ENCODE assay signal across 23 cellular contexts in the genomic region with DNA sequence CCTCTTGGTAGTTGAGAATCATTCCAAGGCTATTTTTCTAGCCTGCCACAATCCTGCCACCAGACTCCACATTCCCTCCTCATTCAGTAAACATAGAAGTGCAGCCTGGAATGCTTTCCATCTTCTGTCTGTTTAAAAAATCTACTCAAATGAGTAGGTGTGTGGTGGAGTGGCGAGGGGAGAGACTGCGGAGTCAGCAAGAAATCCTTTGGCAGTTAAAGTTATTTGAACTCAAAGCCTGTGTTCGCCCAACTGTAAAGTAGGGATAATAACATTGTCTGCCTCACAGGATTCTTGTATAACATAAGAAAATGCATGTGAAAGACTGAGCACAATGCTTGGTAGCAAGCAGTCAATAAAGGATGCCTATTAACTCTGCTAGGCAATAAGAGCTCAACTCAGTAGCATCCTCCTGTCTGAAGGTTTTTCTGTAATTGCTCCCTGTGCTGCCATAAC. TPM values are rescaled to one million over a fixed set of nuclear protein-coding genes. Genes with fewer than 3 reads are reported as not detected.
DNase-seq lines count a peak whose midpoint lies in the region; ATAC-seq and TF ChIP-seq lines count a peak whose summit lies in the region.
"Had no signal": no experiment of that assay in that cellular context is flagged by ENCODE, and none has a peak within 500 bp of the region (broad histone marks: within the 10 kb centered on the region; RNA-seq: fewer than 3 reads in every experiment).

No MANE protein-coding gene starts in this region.

- TF ChIP-seq CTCF in breast epithelium (IDR thresholded peaks at IDR 0.05): no peak
- no peak for TF ChIP-seq CTCF in upper lobe of right lung (IDR thresholded peaks at IDR 0.05)
- TF ChIP-seq CTCF in ovary (IDR thresholded peaks at IDR 0.05): no peak

- H3K9me3 ChIP-seq in breast epithelium (no peaks in the 10 kb centered on the region), mesodermal cell (ENCODE audit: control insufficient read depth, low read length) (no peaks in the 10 kb centered on the region), upper lobe of right lung (no peaks in the 10 kb centered on the region), ovary (no peaks in the 10 kb centered on the region)
- H3K9me3 ChIP-seq: tibial nerve had no signal

- in situ Hi-C loops in T47D (cut with HindIII; ENCODE audit: low pct_unique_long_range_greater_than_20kb, low sequenced_read_pairs): no loop called here

- WGBS in mesodermal cell (ENCODE audit: insufficient coverage in 2 of 2), 2 experiments: 70 to 100% methylated on average over 2 to 3 of the region's 3 CpGs
- WGBS in ovary, 3 donors: 43 to 61% (median 56%) methylated on average over 3 of the region's 3 CpGs

- no peak overlapping the region for H3K4me3 ChIP-seq in breast epithelium
- no peak overlapping the region for H3K4me3 ChIP-seq in mesodermal cell (ENCODE audit: extremely low read depth, insufficient read depth, low read length, poor library complexity, severe bottlenecking)
- no peak overlapping the region for H3K4me3 ChIP-seq in upper lobe of right lung
- no peak overlapping the region for H3K4me3 ChIP-seq in ovary
- H3K4me3 ChIP-seq: tibial nerve had no signal

- peak; percentile 76 for ATAC-seq in upper lobe of right lung
- ATAC-seq: stimulated activated naive B cell treated with anti-CD40 and anti-IgM and Interleukin-4, amounts not matched to agents 10 μg/mL and 1 μg/mL and 100 μg/mL, for 72 hours had no signal

- DNase-seq in T47D (ENCODE audit: low read depth in 1 of 2, low spot score in 1 of 2): peak; percentile 37 to 43
- DNase-seq in breast epithelium (ENCODE audit: low spot score in 2 of 2): no peak
- DNase-seq in astrocyte of the hippocampus (ENCODE audit: low read depth, low spot score): peak; percentile 61
- no peak for DNase-seq in upper lobe of right lung
- DNase-seq in ovary: no peak
- DNase-seq in stimulated activated CD4-positive, alpha-beta T cell treated with anti-CD3 and anti-CD28 coated beads, Interleukin-15, amount 100 ng/mL, for 24 hours: no peak
- no peak for DNase-seq in DMS 273 treated with DMSO at 0.1 percent for 48 hours (lab: John Stamatoyannopoulos, UW)
- DNase-seq: activated CD4-positive, alpha-beta memory T cell treated with anti-CD3 and anti-CD28 coated beads for 36 hours; activated naive CD4-positive, alpha-beta T cell treated with anti-CD3 and anti-CD28 coated beads, Interleukin-2, amount 50 U/mL, for 16 hours; activated T-cell treated with anti-CD3 and anti-CD28 coated beads, Interleukin-2, amount 50 U/mL, for 24 hours; DMS79 treated with DMSO at 0.1 percent for 48 hours; foreskin melanocyte; naive B cell; NCI-H446; stimulated activated naive B cell treated with anti-CD40 and anti-IgM and Interleukin-4, amounts not matched to agents 10 μg/mL and 1 μg/mL and 100 μg/mL, for 72 hours had no signal

- no peaks in the 10 kb centered on the region for H3K27me3 ChIP-seq in breast epithelium
- H3K27me3 ChIP-seq in upper lobe of right lung: no peaks in the 10 kb centered on the region
- H3K27me3 ChIP-seq in ovary: no peaks in the 10 kb centered on the region
- H3K27me3 ChIP-seq: tibial nerve had no signal

- H3K27ac ChIP-seq in breast epithelium (no peak overlapping the region), mesodermal cell (ENCODE audit: low read depth, low read length, severe bottlenecking) (peak overlapping the region; percentile 71), upper lobe of right lung (no peak overlapping the region), ovary (no peak overlapping the region)
- H3K27ac ChIP-seq: C4-2B, tibial nerve had no signal

- intact Hi-C loops in breast epithelium (cut with DNase I; ENCODE audit: low total_unique reads): no loop called here
- intact Hi-C loops in upper lobe of right lung (cut with DNase I): no loop called here
- intact Hi-C loops in ovary (cut with DNase I): no loop called here

- TF ChIP-seq POLR2A in breast epithelium (IDR thresholded peaks at IDR 0.05) (no peak), ovary (IDR thresholded peaks at IDR 0.05) (no peak)

- H3K36me3 ChIP-seq in breast epithelium (no peaks in the 10 kb centered on the region), mesodermal cell (ENCODE audit: control insufficient read depth, insufficient read depth, low read length) (no peaks in the 10 kb centered on the region), upper lobe of right lung (no peaks in the 10 kb centered on the region), ovary (no peaks in the 10 kb centered on the region)
- H3K36me3 ChIP-seq: tibial nerve had no signal

- no peak for TF ChIP-seq EP300 in ovary (IDR thresholded peaks at IDR 0.05)

- H3K4me1 ChIP-seq in breast epithelium (no peaks in the 10 kb centered on the region), mesodermal cell (ENCODE audit: control insufficient read depth, insufficient read depth, low read length, poor library complexity, severe bottlenecking) (no peaks in the 10 kb centered on the region), upper lobe of right lung (no peaks in the 10 kb centered on the region), ovary (ENCODE audit: insufficient read depth) (no peaks in the 10 kb centered on the region)
- H3K4me1 ChIP-seq: tibial nerve had no signal

RNA-seq across cellular contexts. Expression of gene DPT, which starts 22.2 kb away (rescaled TPM):
- total RNA-seq in breast epithelium (100 to 1,000 TPM in 1 of 3 donors, 10 to 100 TPM in 2; 26.9 to 740 (median 62.6) TPM), upper lobe of right lung (44.7 TPM), ovary (10 to 100 TPM in 3 of 7 donors, 1 to 10 TPM in 4; 1.3 to 31.7 (median 4.8) TPM)
- polyA plus RNA-seq in mesodermal cell (2013, experiment 1 of 2): not detected
- polyA plus RNA-seq in mesodermal cell (2013, experiment 2 of 2): not detected
- polyA plus RNA-seq in ovary: 100 to 1,000 TPM in 1 of 2 donors, 1 to 10 TPM in 1; 4.7 to 248 TPM
- total RNA-seq: A673; activated CD4-positive, alpha-beta memory T cell treated with anti-CD3 and anti-CD28 coated beads for 36 hours; bronchial epithelial cell; HT1080; pulmonary artery endothelial cell; T-helper 1 cell treated with Interleukin-12 subunit alpha and Interleukin-12 subunit beta and Interleukin-4 antibody, amounts not matched to agents 30 ng/mL and 1 ng/mL, for 36 hours had no signal

Comparison
In these comparisons a context has a peak if more than half of its experiments do, and no peak if none do; other contexts are left out.
1. DNase-seq: peak in T47D (2 of 2) and astrocyte of the hippocampus (single experiment); none in breast epithelium (0 of 2), upper lobe of right lung (single experiment), ovary (0 of 5), stimulated activated CD4-positive, alpha-beta T cell treated with anti-CD3 and anti-CD28 coated beads, Interleukin-15, amount 100 ng/mL, for 24 hours (single experiment) and DMS 273 treated with DMSO at 0.1 percent for 48 hours (single experiment).